Comparison of ENCODE assay signal across 9 cellular contexts in the genomic region with DNA sequence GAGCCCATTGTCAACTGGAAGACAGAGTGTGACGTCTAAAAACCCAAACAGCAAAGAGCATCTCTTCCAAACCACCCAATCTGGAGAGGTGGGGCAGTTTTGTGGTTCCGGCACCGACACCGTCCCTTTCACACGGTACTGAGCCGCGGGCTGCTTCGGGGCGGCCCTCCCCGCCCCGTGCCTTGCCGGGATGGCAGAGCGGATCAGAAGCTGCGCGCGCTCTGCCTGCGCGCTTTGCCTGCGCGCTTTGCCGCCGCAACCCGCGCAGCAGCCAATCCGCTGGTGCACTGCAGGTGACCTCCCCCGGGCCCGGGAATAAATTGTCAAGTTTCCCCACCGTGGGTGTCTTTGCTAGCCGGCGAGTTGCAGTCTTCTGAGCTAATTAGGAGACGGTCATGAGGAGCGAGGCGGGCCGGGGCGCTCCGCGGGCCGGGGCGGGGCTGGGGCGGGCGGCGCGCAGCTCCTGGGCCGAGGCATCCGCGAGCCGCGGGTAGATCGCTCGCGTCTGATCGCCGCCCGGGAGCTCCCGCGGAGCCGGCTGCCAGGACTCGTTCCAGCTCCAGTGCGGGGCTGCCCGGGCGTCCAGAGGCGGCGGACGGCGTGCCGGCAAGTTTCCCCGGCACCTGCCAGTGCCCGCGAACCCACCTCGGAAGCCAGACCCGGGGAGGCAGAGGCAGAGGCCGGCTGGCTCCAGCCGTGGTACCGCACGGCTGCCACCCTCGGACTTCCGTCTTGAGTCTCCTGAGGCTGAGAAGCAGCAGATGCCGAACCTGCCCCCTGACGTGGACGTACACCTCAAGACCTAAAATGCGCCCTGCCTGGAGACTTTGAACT.
DNase-seq lines count a peak whose midpoint lies in the region; ATAC-seq, FAIRE-seq and TF ChIP-seq lines count a peak whose summit lies in the region.
"Had no signal": no experiment of that assay in that cellular context is flagged by ENCODE, and none has a peak within 500 bp of the region (broad histone marks: within the 10 kb centered on the region; RNA-seq: fewer than 3 reads in every experiment).

No MANE protein-coding gene starts in this region.

- peaks cover 3% of the 10 kb centered on the region for H3K9me3 ChIP-seq in mesodermal cell (ENCODE audit: control insufficient read depth, low read length)
- H3K9me3 ChIP-seq in upper lobe of right lung: no peaks in the 10 kb centered on the region
- no peaks in the 10 kb centered on the region for H3K9me3 ChIP-seq in effector memory CD4-positive, alpha-beta T cell (ENCODE audit: control insufficient read depth, low read length)

- H3K4me1 ChIP-seq in mesodermal cell (ENCODE audit: control insufficient read depth, insufficient read depth, low read length, poor library complexity, severe bottlenecking): peaks cover 19% of the 10 kb centered on the region
- H3K4me1 ChIP-seq in upper lobe of right lung: peaks cover 3% of the 10 kb centered on the region
- H3K4me1 ChIP-seq in effector memory CD4-positive, alpha-beta T cell (ENCODE audit: control insufficient read depth, insufficient read depth, low read length, poor library complexity, severe bottlenecking): no peaks in the 10 kb centered on the region

- H3K36me3 ChIP-seq in bronchial epithelial cell (ENCODE audit: control insufficient read depth, insufficient read depth, low read length) (no peaks in the 10 kb centered on the region), mesodermal cell (ENCODE audit: control insufficient read depth, insufficient read depth, low read length) (no peaks in the 10 kb centered on the region), upper lobe of right lung (no peaks in the 10 kb centered on the region)
- H3K36me3 ChIP-seq in effector memory CD4-positive, alpha-beta T cell (ENCODE audit: control insufficient read depth, insufficient read depth, low read length): no peaks in the 10 kb centered on the region

- intact Hi-C loops in upper lobe of right lung (cut with DNase I): no loop called here

- ATAC-seq in GM18511 (IDR thresholded peaks at IDR 0.05; ENCODE audit: unreplicated experiment): peak; percentile 61
- peak; percentile 46 for ATAC-seq in upper lobe of right lung
- ATAC-seq in GM21447 (IDR thresholded peaks at IDR 0.05; ENCODE audit: unreplicated experiment): no peak

- no peak overlapping the region for H3K27ac ChIP-seq in mesodermal cell (ENCODE audit: low read depth, low read length, severe bottlenecking)
- H3K27ac ChIP-seq in upper lobe of right lung: no peak overlapping the region
- H3K27ac ChIP-seq in effector memory CD4-positive, alpha-beta T cell (ENCODE audit: insufficient read depth, low read length, poor library complexity, severe bottlenecking): no peak overlapping the region

- H3K27me3 ChIP-seq in bronchial epithelial cell (ENCODE audit: control insufficient read depth, insufficient read depth, low read length) (no peaks in the 10 kb centered on the region), upper lobe of right lung (peaks cover 10% of the 10 kb centered on the region)
- H3K27me3 ChIP-seq in effector memory CD4-positive, alpha-beta T cell (replicated peaks; ENCODE audit: control insufficient read depth, insufficient read depth, low read length, poor library complexity, severe bottlenecking): no peaks in the 10 kb centered on the region

- no peak for TF ChIP-seq CTCF in bronchial epithelial cell (IDR thresholded peaks at IDR 0.05; ENCODE audit: insufficient read depth, low read length, severe bottlenecking)
- TF ChIP-seq CTCF in upper lobe of right lung (IDR thresholded peaks at IDR 0.05): no peak

- DNase-seq in NCI-H1694 (lab: John Stamatoyannopoulos, UW): peak; percentile 49
- no peak for DNase-seq in bronchial epithelial cell (ENCODE audit: low read depth)
- no peak for DNase-seq in upper lobe of right lung
- no peak for DNase-seq in effector memory CD4-positive, alpha-beta T cell
- no peak for DNase-seq in superior temporal gyrus (ENCODE audit: extremely low spot score)

- 1% methylated on average over 60 to 74 of the region's 81 CpGs for WGBS in mesodermal cell (ENCODE audit: insufficient coverage in 2 of 2), 2 experiments

- H3K4me3 ChIP-seq in bronchial epithelial cell (ENCODE audit: low read depth, low read length) (peak overlapping the region; percentile 60), mesodermal cell (ENCODE audit: extremely low read depth, insufficient read depth, low read length, poor library complexity, severe bottlenecking) (peak overlapping the region; percentile 35), upper lobe of right lung (peak overlapping the region; percentile 26)
- no peak overlapping the region for H3K4me3 ChIP-seq in effector memory CD4-positive, alpha-beta T cell (ENCODE audit: insufficient read depth, low read depth, low read length, poor library complexity, severe bottlenecking)

- no peak for FAIRE-seq in bronchial epithelial cell (lab: Jason Lieb, UNC)
- FAIRE-seq: endothelial cell of umbilical vein had no signal
